Comparison of ENCODE assay signal across 9 cellular contexts in the genomic region with DNA sequence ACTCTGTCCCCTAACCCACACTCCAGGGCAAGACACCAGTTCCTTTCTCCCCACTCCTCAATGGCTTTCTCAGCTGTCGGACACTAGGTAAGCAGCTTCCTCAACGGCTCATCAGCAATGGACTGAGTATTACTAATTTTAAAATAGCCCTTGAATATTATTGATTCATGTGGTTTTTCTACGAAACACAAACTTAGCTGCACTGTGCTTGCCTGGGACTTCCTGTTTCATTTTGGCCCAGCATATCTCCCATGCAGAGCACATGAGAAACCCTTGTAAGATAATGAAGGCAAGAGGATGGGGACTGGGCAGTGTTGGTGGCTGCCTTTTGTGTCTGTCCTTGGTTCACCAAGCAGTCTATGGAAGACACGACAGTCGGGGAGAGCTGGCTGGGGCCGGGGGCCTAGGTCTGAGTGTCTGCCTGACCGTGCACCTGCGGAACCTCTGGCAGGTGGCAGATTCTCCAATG. TPM values are rescaled to one million over a fixed set of nuclear protein-coding genes. Genes with fewer than 3 reads are reported as not detected.
A peak's percentile ranks its signal among the peaks of the same experiment; 100 is the strongest.
DNase-seq lines count a peak whose midpoint lies in the region; ATAC-seq and FAIRE-seq lines count a peak whose summit lies in the region.
"Had no signal": no experiment of that assay in that cellular context is flagged by ENCODE, and none has a peak within 500 bp of the region (broad histone marks: within the 10 kb centered on the region; RNA-seq: fewer than 3 reads in every experiment).

No MANE protein-coding gene starts in this region.

- FAIRE-seq in HTR-8/SVneo (lab: Jason Lieb, UNC) = no peak

- intact Hi-C loops in Right ventricle myocardium inferior (cut with DNase I) = no loop called here

- ATAC-seq in GM18867 (IDR thresholded peaks at IDR 0.05; ENCODE audit: unreplicated experiment) (peak; percentile 92), GM21576 (IDR thresholded peaks at IDR 0.05; ENCODE audit: unreplicated experiment) (peak; percentile 90), HG03558 (IDR thresholded peaks at IDR 0.05; ENCODE audit: extremely low read depth, unreplicated experiment) (peak; percentile 77), Right ventricle myocardium inferior (no peak)

- peak; percentile 33 for DNase-seq in islet precursor cell
- DNase-seq in Right ventricle myocardium inferior (ENCODE audit: missing footprints) = no peak
- DNase-seq in HTR-8/SVneo (ENCODE audit: insufficient read length, low spot score) = no peak
- no peak for DNase-seq in NCI-H345 treated with DMSO at 0.1 percent for 48 hours (lab: John Stamatoyannopoulos, UW; ENCODE audit: unreplicated experiment)
- DNase-seq: cortex of kidney, H9 had no signal

RNA-seq across cellular contexts. Expression of a gene that starts 48.9 kb away (rescaled TPM):
- total RNA-seq in Right ventricle myocardium inferior = 16.4 TPM
